ENCODE assay signal across 34 cellular contexts in genomic region chr5:135509995-135510394, GRCh38. TPM values are rescaled to one million over a fixed set of nuclear protein-coding genes. Genes with fewer than 3 reads are reported as not detected.
"Had no signal": no experiment of that assay in that cellular context is flagged by ENCODE, and none has a peak within 500 bp of the region (broad histone marks: within the 10 kb centered on the region; RNA-seq: fewer than 3 reads in every experiment).

No MANE protein-coding gene starts in this region.

- H3K9me3 ChIP-seq: left lung, lower lobe of right lung, neutrophil, ovary, right atrium auricular region, right lobe of liver, upper lobe of left lung had no signal

- H3K27me3 ChIP-seq: ovary, right atrium auricular region, right lobe of liver had no signal

- H3K4me1 ChIP-seq: left lung, lower lobe of right lung, right lobe of liver had no signal

- DNase-seq: hypothalamus; immature natural killer cell; kidney; left colon; left lung; lower lobe of right lung; mammary epithelial cell; mesenchymal stem cell; naive thymus-derived CD8-positive, alpha-beta T cell; occipital lobe; ovary; right lobe of liver; stimulated activated CD4-positive, alpha-beta T cell treated with anti-CD3 and anti-CD28 coated beads, Interleukin-1b, Interleukin-23, amount 100 ng/mL, for 48 hours; stimulated activated CD4-positive, alpha-beta T cell treated with anti-CD3 and anti-CD28 coated beads, Interleukin-2, amount 100 ng/mL, for 48 hours; stimulated activated CD4-positive, alpha-beta T cell treated with anti-CD3 and anti-CD28 coated beads, Interleukin-4, amount 100 ng/mL, for 4 hours; stimulated activated CD8-positive, alpha-beta memory T cell treated with anti-CD3 and anti-CD28 coated beads, Interleukin-4, amount 100 ng/mL, for 48 hours; stimulated activated naive CD4-positive, alpha-beta T cell treated with Interleukin-2 at 50 U/mL for 16 hours; stimulated activated naive CD8-positive, alpha-beta T cell treated with anti-CD3 and anti-CD28 coated beads, Interleukin-15, amount 100 ng/mL, for 72 hours; substantia nigra; upper lobe of left lung had no signal

- FAIRE-seq: islet of Langerhans, kidney, urothelium cell line had no signal

- H3K27ac ChIP-seq: left lung, lower lobe of right lung, neutrophil, ovary, right atrium auricular region, right lobe of liver, tibial nerve, upper lobe of left lung had no signal

- H3K36me3 ChIP-seq: left lung, lower lobe of right lung, neutrophil, ovary, right atrium auricular region, right lobe of liver, tibial nerve, upper lobe of left lung had no signal

- H3K4me2 ChIP-seq: smooth muscle cell had no signal

- H3K4me3 ChIP-seq: left lung, lower lobe of right lung, ovary, right atrium auricular region, right lobe of liver, smooth muscle cell, tibial nerve, upper lobe of left lung had no signal

- ATAC-seq: left colon; left lung; lower lobe of right lung; naive thymus-derived CD8-positive, alpha-beta T cell; right lobe of liver; stimulated activated memory B cell treated with anti-CD40 and anti-IgM and Interleukin-4, amounts not matched to agents 10 μg/mL and 1 μg/mL and 100 μg/mL, for 72 hours; stimulated activated naive CD8-positive, alpha-beta T cell treated with anti-CD3 and anti-CD28 coated beads, Interleukin-15, amount 100 ng/mL, for 72 hours had no signal

RNA-seq across cellular contexts. Expression of gene NEUROG1, which starts 25.8 kb away (rescaled TPM):
- total RNA-seq: kidney; left colon; left lung; liver; lower lobe of right lung; mammary epithelial cell; mucosa of gallbladder; naive thymus-derived CD8-positive, alpha-beta T cell; ovary; progenitor cell of endocrine pancreas; pulmonary artery endothelial cell; renal cortical epithelial cell; right atrium auricular region; right lobe of liver; skeletal muscle tissue; smooth muscle cell; tibial nerve; upper lobe of left lung had no signal
- polyA plus RNA-seq: immature natural killer cell; liver; mammary epithelial cell; naive thymus-derived CD8-positive, alpha-beta T cell; smooth muscle cell had no signal

RNA-seq across cellular contexts. Expression of gene TIFAB, which starts 57.8 kb away (rescaled TPM):
- total RNA-seq: mammary epithelial cell; naive thymus-derived CD8-positive, alpha-beta T cell; neural crest cell; occipital lobe; progenitor cell of endocrine pancreas; pulmonary artery endothelial cell; renal cortical epithelial cell; right atrium auricular region; smooth muscle cell; tibial nerve had no signal
- polyA plus RNA-seq: mammary epithelial cell; naive thymus-derived CD8-positive, alpha-beta T cell had no signal
